Comparison of ENCODE assay signal across 10 cellular contexts in the genomic region with DNA sequence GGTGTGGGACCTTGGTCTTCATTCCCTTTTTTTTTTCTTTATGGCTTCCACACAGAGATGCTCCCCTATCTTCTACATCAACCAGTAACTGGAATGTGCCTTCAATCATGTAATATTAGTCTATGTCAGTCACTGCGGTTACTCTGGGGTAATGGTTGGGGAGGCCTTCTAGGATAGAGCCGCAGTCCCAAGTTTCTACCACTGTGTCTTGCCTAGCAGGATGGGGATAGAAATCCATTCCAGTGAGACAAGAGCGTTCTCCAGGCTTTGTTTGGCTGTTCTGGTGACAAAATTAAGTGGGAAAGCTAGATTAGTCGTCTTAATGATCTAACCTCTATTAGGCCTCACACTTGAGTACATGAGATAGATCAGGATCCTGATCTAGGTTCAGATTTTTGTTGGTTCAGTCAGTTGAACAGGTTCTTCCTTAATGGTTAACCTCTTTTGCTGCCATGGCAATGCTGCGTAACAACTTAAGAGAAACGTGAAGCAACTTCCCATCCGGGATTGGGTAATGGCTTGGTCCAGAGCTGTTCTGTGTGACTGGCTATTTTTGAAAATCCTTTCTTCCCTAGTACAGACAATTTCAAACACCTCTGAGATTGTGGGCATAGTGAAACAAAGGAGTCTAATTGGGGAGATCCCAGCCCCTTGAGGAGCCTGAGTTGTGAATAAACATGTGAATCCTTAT. TPM values are rescaled to one million over a fixed set of nuclear protein-coding genes. Genes with fewer than 3 reads are reported as not detected.
DNase-seq lines count a peak whose midpoint lies in the region; ATAC-seq and TF ChIP-seq lines count a peak whose summit lies in the region.
"Had no signal": no experiment of that assay in that cellular context is flagged by ENCODE, and none has a peak within 500 bp of the region (broad histone marks: within the 10 kb centered on the region; RNA-seq: fewer than 3 reads in every experiment).

No MANE protein-coding gene starts in this region.

- peaks cover 73% of the 10 kb centered on the region for H3K36me3 Mint-ChIP-seq in activated CD8-positive, alpha-beta T cell treated with anti-CD3 and anti-CD28 coated beads for 36 hours (ENCODE audit: low read depth)
- peaks cover 81% of the 10 kb centered on the region for H3K36me3 Mint-ChIP-seq in activated CD8-positive, alpha-beta T cell treated with anti-CD3 and anti-CD28 coated beads, Interleukin-2, amount 10 ng/mL, durations not matched to agents 7 days and 5 days (ENCODE audit: low read depth)

- peak overlapping the region; percentile 18 for H3K27ac Mint-ChIP-seq in activated CD8-positive, alpha-beta T cell treated with anti-CD3 and anti-CD28 coated beads for 36 hours
- H3K27ac Mint-ChIP-seq in activated CD8-positive, alpha-beta T cell treated with anti-CD3 and anti-CD28 coated beads, Interleukin-2, amount 10 ng/mL, durations not matched to agents 7 days and 5 days: no peak overlapping the region

- H3K4me3 Mint-ChIP-seq in activated CD8-positive, alpha-beta T cell treated with anti-CD3 and anti-CD28 coated beads for 36 hours: no peak overlapping the region
- no peak overlapping the region for H3K4me3 Mint-ChIP-seq in activated CD8-positive, alpha-beta T cell treated with anti-CD3 and anti-CD28 coated beads, Interleukin-2, amount 10 ng/mL, durations not matched to agents 7 days and 5 days

- DNase-seq in activated CD8-positive, alpha-beta T cell treated with anti-CD3 and anti-CD28 coated beads for 36 hours: no peak
- DNase-seq in activated CD8-positive, alpha-beta T cell treated with anti-CD3 and anti-CD28 coated beads, Interleukin-2, amount 10 ng/mL, durations not matched to agents 7 days and 5 days: no peak
- DNase-seq in amniotic epithelial cell (ENCODE audit: low read depth) (peak; percentile 80), right lobe of liver (peak in 1 of 3 donors; percentile 53), transverse colon (no peak), NCI-H128 (lab: John Stamatoyannopoulos, UW; ENCODE audit: unreplicated experiment) (no peak), foreskin keratinocyte (no peak)
- DNase-seq: 8988T, DND-41 had no signal

- H3K4me1 ChIP-seq in right lobe of liver: peaks cover 0 to under 1% (median 0%) of the 10 kb centered on the region in 4 donors
- H3K4me1 ChIP-seq in transverse colon: peaks cover 3 to 32% (median 11%) of the 10 kb centered on the region in 4 donors
- H3K4me1 ChIP-seq in foreskin keratinocyte: no peaks in the 10 kb centered on the region

- H3K27ac ChIP-seq in right lobe of liver (peak overlapping the region in 2 of 3 donors; percentile 32 to 41), transverse colon (peak overlapping the region in 3 of 4 donors; percentile 6 to 15 (median 9)), foreskin keratinocyte (no peak overlapping the region)

- no peak overlapping the region for H3K4me3 ChIP-seq in right lobe of liver
- no peak overlapping the region for H3K4me3 ChIP-seq in transverse colon

- in situ Hi-C loops in transverse colon (cut with MboI; ENCODE audit: low pct_ligation_motif_present in 1 of 4, low pct_unique_long_range_greater_than_20kb in 1 of 4, low sequenced_read_pairs in 3 of 4): no loop called here

- H3K27me3 Mint-ChIP-seq in activated CD8-positive, alpha-beta T cell treated with anti-CD3 and anti-CD28 coated beads for 36 hours: no peaks in the 10 kb centered on the region
- no peaks in the 10 kb centered on the region for H3K27me3 Mint-ChIP-seq in activated CD8-positive, alpha-beta T cell treated with anti-CD3 and anti-CD28 coated beads, Interleukin-2, amount 10 ng/mL, durations not matched to agents 7 days and 5 days (ENCODE audit: low read depth)

- no peak for ATAC-seq in activated CD8-positive, alpha-beta T cell treated with anti-CD3 and anti-CD28 coated beads for 36 hours
- ATAC-seq in activated CD8-positive, alpha-beta T cell treated with anti-CD3 and anti-CD28 coated beads, Interleukin-2, amount 10 ng/mL, durations not matched to agents 7 days and 5 days: no peak
- ATAC-seq in right lobe of liver: peak; percentile 45 to 78 (median 69)
- no peak for ATAC-seq in GM19328 (IDR thresholded peaks at IDR 0.05; ENCODE audit: unreplicated experiment)
- ATAC-seq in foreskin keratinocyte: no peak

- no peak for TF ChIP-seq CTCF in activated CD8-positive, alpha-beta T cell treated with anti-CD3 and anti-CD28 coated beads for 36 hours (IDR thresholded peaks at IDR 0.05)
- TF ChIP-seq CTCF in right lobe of liver (IDR thresholded peaks at IDR 0.05) (no peak), transverse colon (IDR thresholded peaks at IDR 0.05) (no peak), foreskin keratinocyte (conservative IDR thresholded peaks at IDR 0.05) (no peak)

- no peaks in the 10 kb centered on the region for H3K27me3 ChIP-seq in right lobe of liver
- H3K27me3 ChIP-seq in transverse colon: no peaks in the 10 kb centered on the region
- no peaks in the 10 kb centered on the region for H3K27me3 ChIP-seq in foreskin keratinocyte

- H3K36me3 ChIP-seq in right lobe of liver (peaks cover 0 to 79% (median 42%) of the 10 kb centered on the region in 4 donors), transverse colon (peaks cover 0 to 85% (median 30%) of the 10 kb centered on the region in 4 donors)

- TF ChIP-seq EP300 in transverse colon (IDR thresholded peaks at IDR 0.05; ENCODE audit: low read depth): no peak

- CTCF ChIA-PET in activated CD8-positive, alpha-beta T cell treated with anti-CD3 and anti-CD28 coated beads for 36 hours (lab: Charles Lee): interaction anchor here (1.5 kb wide), 2 partner anchors 20 to 37 kb away, joined by 3 read pairs; no protein-coding TSS in a partner anchor
- CTCF ChIA-PET in activated CD8-positive, alpha-beta T cell treated with anti-CD3 and anti-CD28 coated beads, Interleukin-2, amount 10 ng/mL, durations not matched to agents 7 days and 5 days (lab: Charles Lee): interaction anchor here (0.7 to 2.2 kb wide), 4 partner anchors 17 to 44 kb away, joined by 3 to 7 read pairs (median 4); no protein-coding TSS in a partner anchor

- TF ChIP-seq POLR2A in right lobe of liver (IDR thresholded peaks at IDR 0.05) (no peak), transverse colon (IDR thresholded peaks at IDR 0.05) (no peak)

- H3K9me3 ChIP-seq in right lobe of liver (no peaks in the 10 kb centered on the region), transverse colon (no peaks in the 10 kb centered on the region)

- POLR2A ChIA-PET in activated CD8-positive, alpha-beta T cell treated with anti-CD3 and anti-CD28 coated beads for 36 hours (lab: Charles Lee): interaction anchor here (0.6 to 2.6 kb wide), 3 partner anchors 13 to 22 kb away, joined by 3 to 10 read pairs (median 3); no protein-coding TSS in a partner anchor
- POLR2A ChIA-PET in activated CD8-positive, alpha-beta T cell treated with anti-CD3 and anti-CD28 coated beads, Interleukin-2, amount 10 ng/mL, durations not matched to agents 7 days and 5 days (lab: Charles Lee): no interaction called here

- whole genome bisulfite sequencing in right lobe of liver (ENCODE audit: insufficient coverage, low coverage, low lambda C conversion rate, missing lambda C conversion rate): 64% methylated on average over 7 of the region's 7 CpGs
- 61 to 83% methylated on average over 4 to 7 of the region's 7 CpGs for WGBS in transverse colon (ENCODE audit: low coverage in 1 of 2), 2 donors

- no peaks in the 10 kb centered on the region for H3K9me3 Mint-ChIP-seq in activated CD8-positive, alpha-beta T cell treated with anti-CD3 and anti-CD28 coated beads for 36 hours
- H3K9me3 Mint-ChIP-seq in activated CD8-positive, alpha-beta T cell treated with anti-CD3 and anti-CD28 coated beads, Interleukin-2, amount 10 ng/mL, durations not matched to agents 7 days and 5 days (ENCODE audit: insufficient read depth): no peaks in the 10 kb centered on the region

- intact Hi-C loops in activated CD8-positive, alpha-beta T cell treated with anti-CD3 and anti-CD28 coated beads for 36 hours (cut with micrococcal nuclease): no loop called here
- intact Hi-C loops in right lobe of liver (cut with DNase I) (no loop called here), transverse colon (cut with DNase I; ENCODE audit: low total_unique reads) (no loop called here)

- peaks cover 14% of the 10 kb centered on the region for H3K4me1 Mint-ChIP-seq in activated CD8-positive, alpha-beta T cell treated with anti-CD3 and anti-CD28 coated beads for 36 hours (ENCODE audit: low read depth)
- H3K4me1 Mint-ChIP-seq in activated CD8-positive, alpha-beta T cell treated with anti-CD3 and anti-CD28 coated beads, Interleukin-2, amount 10 ng/mL, durations not matched to agents 7 days and 5 days (ENCODE audit: low read depth): peaks cover 3% of the 10 kb centered on the region

RNA-seq across cellular contexts. Expression of a gene that starts 8.7 kb away (rescaled TPM):
- 10 to 100 TPM; 69.0 to 70.1 TPM for total RNA-seq in activated CD8-positive, alpha-beta T cell treated with anti-CD3 and anti-CD28 coated beads for 36 hours
- 10 to 100 TPM; 80.5 to 83.2 TPM for total RNA-seq in activated CD8-positive, alpha-beta T cell treated with anti-CD3 and anti-CD28 coated beads, Interleukin-2, amount 10 ng/mL, durations not matched to agents 7 days and 5 days
- total RNA-seq in right lobe of liver: 10 to 100 TPM; 31.1 to 43.8 (median 36.0) TPM
- total RNA-seq in transverse colon: 100 to 1,000 TPM in 2 of 4 donors, 10 to 100 TPM in 2; 73.9 to 258 (median 90.6) TPM
- total RNA-seq in foreskin keratinocyte: 57.7 and 60.6 TPM in 2 replicates
- polyA plus RNA-seq in foreskin keratinocyte: 35.5 and 44.6 TPM in 2 replicates

RNA-seq across cellular contexts. Expression of a gene that starts 9.8 kb away (rescaled TPM):
- 10 to 100 TPM; 75.1 to 75.6 TPM for total RNA-seq in activated CD8-positive, alpha-beta T cell treated with anti-CD3 and anti-CD28 coated beads for 36 hours
- total RNA-seq in activated CD8-positive, alpha-beta T cell treated with anti-CD3 and anti-CD28 coated beads, Interleukin-2, amount 10 ng/mL, durations not matched to agents 7 days and 5 days: 10 to 100 TPM; 66.2 to 67.7 TPM
- total RNA-seq in right lobe of liver: 10 to 100 TPM; 19.6 to 31.5 (median 25.9) TPM
- total RNA-seq in transverse colon: 10 to 100 TPM; 41.8 to 65.1 (median 51.0) TPM
- total RNA-seq in foreskin keratinocyte: 34.7 and 35.6 TPM in 2 replicates
- 23.7 and 25.1 TPM in 2 replicates for polyA plus RNA-seq in foreskin keratinocyte

RNA-seq across cellular contexts. Expression of a gene that starts 30.1 kb away (rescaled TPM):
- total RNA-seq in activated CD8-positive, alpha-beta T cell treated with anti-CD3 and anti-CD28 coated beads for 36 hours: 1 to 10 TPM; 6.0 to 6.5 TPM
- 1 to 10 TPM; 4.1 to 4.9 TPM for total RNA-seq in activated CD8-positive, alpha-beta T cell treated with anti-CD3 and anti-CD28 coated beads, Interleukin-2, amount 10 ng/mL, durations not matched to agents 7 days and 5 days
- total RNA-seq in right lobe of liver: 10 to 100 TPM in 4 of 6 experiments, 1 to 10 TPM in 2; 6.9 to 29.8 (median 16.0) TPM
- total RNA-seq in transverse colon: 10 to 100 TPM in 1 of 4 donors, 1 to 10 TPM in 3; 4.8 to 18.0 (median 7.3) TPM
- 5.7 and 6.1 TPM in 2 replicates for total RNA-seq in foreskin keratinocyte
- 7.3 and 9.0 TPM in 2 replicates for polyA plus RNA-seq in foreskin keratinocyte

RNA-seq across cellular contexts. Expression of a gene that starts 46.8 kb away (rescaled TPM):
- 1 to 10 TPM; 3.8 to 5.4 TPM for total RNA-seq in activated CD8-positive, alpha-beta T cell treated with anti-CD3 and anti-CD28 coated beads for 36 hours
- 1 to 10 TPM; 4.8 to 5.3 TPM for total RNA-seq in activated CD8-positive, alpha-beta T cell treated with anti-CD3 and anti-CD28 coated beads, Interleukin-2, amount 10 ng/mL, durations not matched to agents 7 days and 5 days
- total RNA-seq in right lobe of liver (10 to 100 TPM in 1 of 6 experiments, 1 to 10 TPM in 5; 1.4 to 16.5 (median 4.4) TPM), transverse colon (100 to 1,000 TPM; 220 to 411 (median 308) TPM), foreskin keratinocyte (5.0 and 8.4 TPM in 2 replicates)
- 3.6 and 6.1 TPM in 2 replicates for polyA plus RNA-seq in foreskin keratinocyte

Comparison
In these comparisons a context has a peak if more than half of its experiments do, and no peak if none do; other contexts are left out.
1. ATAC-seq: peak in right lobe of liver (4 of 4); none in activated CD8-positive, alpha-beta T cell treated with anti-CD3 and anti-CD28 coated beads for 36 hours (single experiment), activated CD8-positive, alpha-beta T cell treated with anti-CD3 and anti-CD28 coated beads, Interleukin-2, amount 10 ng/mL, durations not matched to agents 7 days and 5 days (single experiment), GM19328 (single experiment) and foreskin keratinocyte (single experiment).